9 cellular contexts compared by ENCODE assay signal in the genomic region with DNA sequence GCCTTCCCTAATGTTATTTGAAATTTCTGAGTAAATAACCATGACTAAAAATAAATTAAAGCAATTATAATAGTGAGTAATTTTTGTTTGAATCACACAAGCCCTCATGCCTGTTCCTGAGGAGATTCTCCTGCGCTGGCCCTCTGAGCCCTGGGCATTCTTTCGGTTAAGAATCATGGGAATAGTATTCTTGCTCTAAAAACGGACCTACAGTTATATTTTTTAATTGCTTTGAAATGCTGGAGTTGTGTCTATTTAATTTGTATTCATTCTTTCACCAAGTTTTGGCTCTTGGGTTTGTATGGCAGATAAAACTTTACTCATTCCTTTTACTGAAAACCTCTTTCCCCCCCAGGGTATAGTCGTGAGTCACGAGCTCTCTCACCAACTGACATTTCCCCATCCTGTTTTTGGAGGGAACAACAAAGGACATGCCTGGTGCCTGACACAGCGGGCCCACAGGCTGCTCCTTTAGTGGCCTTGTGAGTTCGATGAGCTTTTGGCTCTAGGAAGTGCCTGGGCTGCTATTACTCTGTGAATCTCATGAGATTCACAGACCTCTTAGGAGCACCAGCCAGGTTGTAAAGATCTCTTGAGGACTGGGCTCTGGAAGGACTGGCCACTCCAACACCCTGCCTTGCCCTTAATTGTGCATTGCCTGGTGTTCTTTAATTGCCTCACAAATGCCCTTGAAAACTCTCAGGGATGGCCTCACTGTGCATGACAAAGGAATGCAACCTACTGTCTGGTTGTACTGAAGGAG. TPM values are rescaled to one million over a fixed set of nuclear protein-coding genes. Genes with fewer than 3 reads are reported as not detected.
A peak's percentile ranks its signal among the peaks of the same experiment; 100 is the strongest.
DNase-seq lines count a peak whose midpoint lies in the region; ATAC-seq, FAIRE-seq and TF ChIP-seq lines count a peak whose summit lies in the region.
"Had no signal": no experiment of that assay in that cellular context is flagged by ENCODE, and none has a peak within 500 bp of the region (broad histone marks: within the 10 kb centered on the region; RNA-seq: fewer than 3 reads in every experiment).

No MANE protein-coding gene starts in this region.

- TF ChIP-seq CTCF in NB4 (IDR thresholded peaks at IDR 0.05; ENCODE audit: low read depth, low read length) = no peak

- no peak for TF ChIP-seq POLR2A in NB4 (IDR thresholded peaks at IDR 0.05; ENCODE audit: extremely low read depth, insufficient read length)

- no peaks in the 10 kb centered on the region for H3K27me3 ChIP-seq in mucosa of rectum (ENCODE audit: control insufficient read depth in 2 of 2, insufficient read depth in 2 of 2, low read length in 2 of 2)

- ATAC-seq in GM21737 (IDR thresholded peaks at IDR 0.05; ENCODE audit: unreplicated experiment) = no peak

- H3K9me3 ChIP-seq in mucosa of rectum (ENCODE audit: control insufficient read depth in 2 of 2, low read length in 2 of 2) = no peaks in the 10 kb centered on the region

- DNase-seq in AG08396 (ENCODE audit: low spot score) = peak; percentile 69
- DNase-seq in NB4 (ENCODE audit: low read depth) = peak; percentile 85
- DNase-seq in dermis blood vessel endothelial cell = peak; percentile 92
- no peak for DNase-seq in T-helper 2 cell
- no peak for DNase-seq in stimulated activated CD4-positive, alpha-beta T cell treated with anti-CD3 and anti-CD28 coated beads, Interleukin-4, amount 100 ng/mL, for 4 hours
- no peak for DNase-seq in frontal cortex (ENCODE audit: low spot score in 2 of 2)
- DNase-seq: activated naive CD4-positive, alpha-beta T cell treated with anti-CD3 and anti-CD28 coated beads, Interleukin-2, amount 50 U/mL, for 16 hours had no signal

- peak overlapping the region; percentile 4 to 56 for H3K27ac ChIP-seq in mucosa of rectum (ENCODE audit: low read depth in 2 of 2, low read length in 2 of 2)

- FAIRE-seq in frontal cortex (lab: Jason Lieb, UNC) = no peak

- H3K4me3 ChIP-seq in NB4 (ENCODE audit: low read depth, low read length) (no peak overlapping the region), mucosa of rectum (ENCODE audit: low read length in 2 of 2) (no peak overlapping the region)

- no peak overlapping the region for H3K9ac ChIP-seq in mucosa of rectum (ENCODE audit: low read depth in 1 of 2, low read length in 2 of 2)

- H3K36me3 ChIP-seq in mucosa of rectum (ENCODE audit: control insufficient read depth in 2 of 2, insufficient read depth in 2 of 2, low read length in 2 of 2) = no peaks in the 10 kb centered on the region

- peaks cover 0 to 5% of the 10 kb centered on the region in 2 donors for H3K4me1 ChIP-seq in mucosa of rectum (ENCODE audit: control insufficient read depth in 2 of 2, insufficient read depth in 2 of 2, low read length in 2 of 2)

RNA-seq across cellular contexts. Expression of a gene that starts 58.6 kb away (rescaled TPM):
- total RNA-seq in dermis blood vessel endothelial cell (6.5 and 11.1 TPM in 2 replicates), frontal cortex (4.1 TPM)

Comparison
In these comparisons a context has a peak if more than half of its experiments do, and no peak if none do; other contexts are left out.
1. DNase-seq: peak in AG08396 (single experiment), NB4 (single experiment) and dermis blood vessel endothelial cell (single experiment); none in T-helper 2 cell (0 of 5), stimulated activated CD4-positive, alpha-beta T cell treated with anti-CD3 and anti-CD28 coated beads, Interleukin-4, amount 100 ng/mL, for 4 hours (0 of 2) and frontal cortex (0 of 2).